In genomic region chr16:84103678-84104077, GRCh38 we compare ENCODE assay signal across 24 cellular contexts. TPM values are rescaled to one million over a fixed set of nuclear protein-coding genes. Genes with fewer than 3 reads are reported as not detected.
A peak's percentile ranks its signal among the peaks of the same experiment; 100 is the strongest.
DNase-seq lines count a peak whose midpoint lies in the region.
"Had no signal": no experiment of that assay in that cellular context is flagged by ENCODE, and none has a peak within 500 bp of the region (broad histone marks: within the 10 kb centered on the region; RNA-seq: fewer than 3 reads in every experiment).

No MANE protein-coding gene starts in this region.

- no peak overlapping the region for H2BK5ac ChIP-seq in mesenchymal stem cell (ENCODE audit: low read depth, low read length, poor library complexity, severe bottlenecking)

- H2AK5ac ChIP-seq in mesenchymal stem cell (ENCODE audit: low read length, severe bottlenecking) = no peak overlapping the region

- H3K36me3 ChIP-seq in ACC112 (ENCODE audit: insufficient read depth, low read length) = no peaks in the 10 kb centered on the region
- H3K36me3 ChIP-seq in mesenchymal stem cell (ENCODE audit: control insufficient read depth in 1 of 2, insufficient read depth in 2 of 2, low read depth in 1 of 2, low read length in 2 of 2) = peaks cover 22 to 24% of the 10 kb centered on the region in 2 experiments

- H3K4me1 Mint-ChIP-seq in activated T-helper 1 cell treated with anti-CD3 and anti-CD28 coated beads, Interleukin-12 subunit alpha, Interleukin-12 subunit beta, Interleukin-2, Interleukin-4 antibody, amounts not matched to agents 30 ng/mL and 10 ng/mL and 1 ng/mL, durations not matched to agents 14 hours and 24 hours and 36 hours (ENCODE audit: low read depth) = peaks cover 19% of the 10 kb centered on the region
- H3K4me1 Mint-ChIP-seq: endodermal cell had no signal

- H3K27ac Mint-ChIP-seq in activated T-helper 1 cell treated with anti-CD3 and anti-CD28 coated beads, Interleukin-12 subunit alpha, Interleukin-12 subunit beta, Interleukin-2, Interleukin-4 antibody, amounts not matched to agents 30 ng/mL and 10 ng/mL and 1 ng/mL, durations not matched to agents 14 hours and 24 hours and 36 hours = no peak overlapping the region
- H3K27ac Mint-ChIP-seq: endodermal cell, type B pancreatic cell had no signal

- no peak overlapping the region for H2BK120ac ChIP-seq in mesenchymal stem cell (ENCODE audit: low read depth, low read length)

- H2AFZ ChIP-seq in ACC112 (ENCODE audit: low read length, unreplicated experiment) (no peak overlapping the region), mesenchymal stem cell (ENCODE audit: low read depth, low read length) (no peak overlapping the region)

- H3K23ac ChIP-seq in mesenchymal stem cell (ENCODE audit: low read length in 2 of 2) = no peak overlapping the region

- H3K9ac ChIP-seq in mesenchymal stem cell (ENCODE audit: low read length) = peak overlapping the region; percentile 23

- no peak overlapping the region for H3K4ac ChIP-seq in mesenchymal stem cell (ENCODE audit: low read depth in 1 of 2, low read length in 2 of 2)

- no peak overlapping the region for H3K4me2 ChIP-seq in mesenchymal stem cell (ENCODE audit: low read length, poor library complexity, severe bottlenecking)

- peaks cover 36% of the 10 kb centered on the region for H3K79me2 ChIP-seq in ACC112 (ENCODE audit: control insufficient read depth, insufficient read depth, low read length, unreplicated experiment)

- peaks cover 31% of the 10 kb centered on the region for H3K79me1 ChIP-seq in mesenchymal stem cell (replicated peaks; ENCODE audit: low read length, poor library complexity, severe bottlenecking)

- H4K8ac ChIP-seq in mesenchymal stem cell (ENCODE audit: low read length) = no peak overlapping the region

- WGBS in mesenchymal stem cell = 83% methylated on average over 5 of the region's 5 CpGs

- H3K27me3 ChIP-seq in ACC112 (ENCODE audit: insufficient read depth, low read length) = no peaks in the 10 kb centered on the region
- H3K27me3 ChIP-seq in mesenchymal stem cell (ENCODE audit: control insufficient read depth in 1 of 2, insufficient read depth in 1 of 2, low read length in 2 of 2) = no peaks in the 10 kb centered on the region

- intact Hi-C loops in activated T-helper 1 cell treated with anti-CD3 and anti-CD28 coated beads, Interleukin-12 subunit alpha, Interleukin-12 subunit beta, Interleukin-2, Interleukin-4 antibody, amounts not matched to agents 30 ng/mL and 10 ng/mL and 1 ng/mL, durations not matched to agents 14 hours and 24 hours and 36 hours (cut with micrococcal nuclease) = no loop called here

- DNase-seq in LHCN-M2 (ENCODE audit: low read depth) (peak; percentile 25), dermis microvascular lymphatic vessel endothelial cell (ENCODE audit: low read depth in 2 of 2) (peak; percentile 34 to 61), mesenchymal stem cell (no peak), DMS153 (lab: John Stamatoyannopoulos, UW) (no peak), NCI-H1694 treated with DMSO at 0.1 percent for 48 hours (lab: John Stamatoyannopoulos, UW) (no peak)
- DNase-seq in NK-92 treated with Interleukin-12 subunit alpha and Interleukin-12 subunit beta, amount 100 ng/mL, for 24 hours (lab: John Stamatoyannopoulos, UW) = no peak
- DNase-seq in activated T-helper 1 cell treated with anti-CD3 and anti-CD28 coated beads, Interleukin-12 subunit alpha, Interleukin-12 subunit beta, Interleukin-2, Interleukin-4 antibody, amounts not matched to agents 30 ng/mL and 10 ng/mL and 1 ng/mL, durations not matched to agents 14 hours and 24 hours and 36 hours (ENCODE audit: low spot score) = no peak
- DNase-seq: activated CD8-positive, alpha-beta memory T cell treated with anti-CD3 and anti-CD28 coated beads, Interleukin-2, amount 50 U/mL, for 48 hours; caudate nucleus; endodermal cell; GDM1; islet precursor cell; NCI-H1048; NCI-H748 treated with DMSO at 0.1 percent for 48 hours; nucleus accumbens; stimulated activated CD4-positive, alpha-beta T cell treated with anti-CD3 and anti-CD28 coated beads, Interleukin-4, amount 100 ng/mL, for 24 hours; T-helper 17 cell had no signal

- H3K18ac ChIP-seq in mesenchymal stem cell (ENCODE audit: low read depth in 1 of 2, low read length in 2 of 2) = no peak overlapping the region

- peaks cover 25% of the 10 kb centered on the region for H3K4me1 ChIP-seq in ACC112 (ENCODE audit: control insufficient read depth, insufficient read depth, low read length, unreplicated experiment)
- peaks cover 9% of the 10 kb centered on the region for H3K4me1 ChIP-seq in mesenchymal stem cell (ENCODE audit: control insufficient read depth, insufficient read depth, low read depth, low read length)
- H3K4me1 ChIP-seq: HAP-1 had no signal

- no peaks in the 10 kb centered on the region for H3K9me3 ChIP-seq in mesenchymal stem cell (ENCODE audit: control insufficient read depth, low read length)
- H3K9me3 ChIP-seq: HAP-1 had no signal

- no peak overlapping the region for H3K14ac ChIP-seq in mesenchymal stem cell (ENCODE audit: low read length in 2 of 2)

- H3K4me3 Mint-ChIP-seq in activated T-helper 1 cell treated with anti-CD3 and anti-CD28 coated beads, Interleukin-12 subunit alpha, Interleukin-12 subunit beta, Interleukin-2, Interleukin-4 antibody, amounts not matched to agents 30 ng/mL and 10 ng/mL and 1 ng/mL, durations not matched to agents 14 hours and 24 hours and 36 hours = no peak overlapping the region
- H3K4me3 Mint-ChIP-seq: activated naive CD4-positive, alpha-beta T cell treated with anti-CD3 and anti-CD28 coated beads, Interleukin-2, amount 50 U/mL, for 24 hours; endodermal cell; T-helper 17 cell; type B pancreatic cell had no signal

- H2BK12ac ChIP-seq in mesenchymal stem cell (ENCODE audit: low read length in 2 of 2) = no peak overlapping the region

- no peak overlapping the region for H2BK15ac ChIP-seq in mesenchymal stem cell (ENCODE audit: low read depth, poor library complexity, severe bottlenecking)

- no peak overlapping the region for H4K91ac ChIP-seq in mesenchymal stem cell (ENCODE audit: low read length)

- no peaks in the 10 kb centered on the region for H3K27me3 Mint-ChIP-seq in activated T-helper 1 cell treated with anti-CD3 and anti-CD28 coated beads, Interleukin-12 subunit alpha, Interleukin-12 subunit beta, Interleukin-2, Interleukin-4 antibody, amounts not matched to agents 30 ng/mL and 10 ng/mL and 1 ng/mL, durations not matched to agents 14 hours and 24 hours and 36 hours (ENCODE audit: insufficient read depth)
- H3K27me3 Mint-ChIP-seq: activated naive CD4-positive, alpha-beta T cell treated with anti-CD3 and anti-CD28 coated beads, Interleukin-2, amount 50 U/mL, for 24 hours; T-helper 17 cell; type B pancreatic cell had no signal

- H3K27ac ChIP-seq in ACC112 (ENCODE audit: low read depth, low read length) (peak overlapping the region; percentile 21; the same call in 1 of the 2 replicates), mesenchymal stem cell (ENCODE audit: low read length, poor library complexity, severe bottlenecking) (no peak overlapping the region)

- H3K36me3 Mint-ChIP-seq in activated T-helper 1 cell treated with anti-CD3 and anti-CD28 coated beads, Interleukin-12 subunit alpha, Interleukin-12 subunit beta, Interleukin-2, Interleukin-4 antibody, amounts not matched to agents 30 ng/mL and 10 ng/mL and 1 ng/mL, durations not matched to agents 14 hours and 24 hours and 36 hours (ENCODE audit: low read depth) = peaks cover 22% of the 10 kb centered on the region

- no peaks in the 10 kb centered on the region for H3K9me3 Mint-ChIP-seq in activated T-helper 1 cell treated with anti-CD3 and anti-CD28 coated beads, Interleukin-12 subunit alpha, Interleukin-12 subunit beta, Interleukin-2, Interleukin-4 antibody, amounts not matched to agents 30 ng/mL and 10 ng/mL and 1 ng/mL, durations not matched to agents 14 hours and 24 hours and 36 hours
- H3K9me3 Mint-ChIP-seq: activated naive CD4-positive, alpha-beta T cell treated with anti-CD3 and anti-CD28 coated beads, Interleukin-2, amount 50 U/mL, for 24 hours; endodermal cell; type B pancreatic cell had no signal

- H3K4me3 ChIP-seq in ACC112 (ENCODE audit: low read depth, low read length) (no peak overlapping the region), mesenchymal stem cell (ENCODE audit: insufficient read depth in 1 of 2, low read depth in 1 of 2, low read length in 2 of 2) (peak overlapping the region in 1 of 2 experiments; percentile 41)
- H3K4me3 ChIP-seq: HAP-1 had no signal

RNA-seq across cellular contexts. Expression of gene MBTPS1, which starts 13.1 kb away (rescaled TPM):
- 47.1 and 48.8 TPM in 2 replicates for total RNA-seq in LHCN-M2 (2014; rRNA removed)
- 33.0 TPM for polyA plus RNA-seq in LHCN-M2 (2012)
- 78.9 and 102 TPM in 2 replicates for total RNA-seq in dermis microvascular lymphatic vessel endothelial cell
- 107 TPM for polyA plus RNA-seq in mesenchymal stem cell (2013, experiment 1 of 2)
- 109 TPM for polyA plus RNA-seq in mesenchymal stem cell (2013, experiment 2 of 2)
- total RNA-seq in activated T-helper 1 cell treated with anti-CD3 and anti-CD28 coated beads, Interleukin-12 subunit alpha, Interleukin-12 subunit beta, Interleukin-2, Interleukin-4 antibody, amounts not matched to agents 30 ng/mL and 10 ng/mL and 1 ng/mL, durations not matched to agents 14 hours and 24 hours and 36 hours = 54.5 and 60.0 TPM in 2 replicates

RNA-seq across cellular contexts. Expression of gene HSDL1, which starts 41.3 kb away (rescaled TPM):
- total RNA-seq in LHCN-M2 (2014; rRNA removed) = 34.4 and 36.3 TPM in 2 replicates
- polyA plus RNA-seq in LHCN-M2 (2012) = 13.2 TPM
- total RNA-seq in dermis microvascular lymphatic vessel endothelial cell = 24.9 and 40.5 TPM in 2 replicates
- 17.9 TPM for polyA plus RNA-seq in mesenchymal stem cell (2013, experiment 1 of 2)
- polyA plus RNA-seq in mesenchymal stem cell (2013, experiment 2 of 2) = 17.7 TPM
- total RNA-seq in activated T-helper 1 cell treated with anti-CD3 and anti-CD28 coated beads, Interleukin-12 subunit alpha, Interleukin-12 subunit beta, Interleukin-2, Interleukin-4 antibody, amounts not matched to agents 30 ng/mL and 10 ng/mL and 1 ng/mL, durations not matched to agents 14 hours and 24 hours and 36 hours = 19.2 and 23.1 TPM in 2 replicates

RNA-seq across cellular contexts. Expression of gene DNAAF1, which starts 41.4 kb away (rescaled TPM):
- total RNA-seq in LHCN-M2 (2014; rRNA removed) (0.06 TPM in 1 of 2 replicates, not detected in the other), dermis microvascular lymphatic vessel endothelial cell (under 0.01 TPM in 1 of 2 replicates, not detected in the other)
- polyA plus RNA-seq in LHCN-M2 (2012) = 0.10 TPM
- 0.14 TPM for polyA plus RNA-seq in mesenchymal stem cell (2013, experiment 1 of 2)
- 0.10 TPM for polyA plus RNA-seq in mesenchymal stem cell (2013, experiment 2 of 2)
- total RNA-seq in activated T-helper 1 cell treated with anti-CD3 and anti-CD28 coated beads, Interleukin-12 subunit alpha, Interleukin-12 subunit beta, Interleukin-2, Interleukin-4 antibody, amounts not matched to agents 30 ng/mL and 10 ng/mL and 1 ng/mL, durations not matched to agents 14 hours and 24 hours and 36 hours = not detected in 2 replicates
- total RNA-seq: RPMI7951, skeletal muscle tissue, T-helper 17 cell had no signal
- polyA plus RNA-seq: AG04450 had no signal

Comparison
In these comparisons a context has a peak if more than half of its experiments do, and no peak if none do; other contexts are left out.
1. DNase-seq: peak in LHCN-M2 (single experiment) and dermis microvascular lymphatic vessel endothelial cell (2 of 2); none in mesenchymal stem cell (single experiment), NK-92 treated with Interleukin-12 subunit alpha and Interleukin-12 subunit beta, amount 100 ng/mL, for 24 hours (single experiment), DMS153 (single experiment), activated T-helper 1 cell treated with anti-CD3 and anti-CD28 coated beads, Interleukin-12 subunit alpha, Interleukin-12 subunit beta, Interleukin-2, Interleukin-4 antibody, amounts not matched to agents 30 ng/mL and 10 ng/mL and 1 ng/mL, durations not matched to agents 14 hours and 24 hours and 36 hours (single experiment) and NCI-H1694 treated with DMSO at 0.1 percent for 48 hours (single experiment).